Comparison of ENCODE assay signal across 10 cellular contexts in the genomic region with DNA sequence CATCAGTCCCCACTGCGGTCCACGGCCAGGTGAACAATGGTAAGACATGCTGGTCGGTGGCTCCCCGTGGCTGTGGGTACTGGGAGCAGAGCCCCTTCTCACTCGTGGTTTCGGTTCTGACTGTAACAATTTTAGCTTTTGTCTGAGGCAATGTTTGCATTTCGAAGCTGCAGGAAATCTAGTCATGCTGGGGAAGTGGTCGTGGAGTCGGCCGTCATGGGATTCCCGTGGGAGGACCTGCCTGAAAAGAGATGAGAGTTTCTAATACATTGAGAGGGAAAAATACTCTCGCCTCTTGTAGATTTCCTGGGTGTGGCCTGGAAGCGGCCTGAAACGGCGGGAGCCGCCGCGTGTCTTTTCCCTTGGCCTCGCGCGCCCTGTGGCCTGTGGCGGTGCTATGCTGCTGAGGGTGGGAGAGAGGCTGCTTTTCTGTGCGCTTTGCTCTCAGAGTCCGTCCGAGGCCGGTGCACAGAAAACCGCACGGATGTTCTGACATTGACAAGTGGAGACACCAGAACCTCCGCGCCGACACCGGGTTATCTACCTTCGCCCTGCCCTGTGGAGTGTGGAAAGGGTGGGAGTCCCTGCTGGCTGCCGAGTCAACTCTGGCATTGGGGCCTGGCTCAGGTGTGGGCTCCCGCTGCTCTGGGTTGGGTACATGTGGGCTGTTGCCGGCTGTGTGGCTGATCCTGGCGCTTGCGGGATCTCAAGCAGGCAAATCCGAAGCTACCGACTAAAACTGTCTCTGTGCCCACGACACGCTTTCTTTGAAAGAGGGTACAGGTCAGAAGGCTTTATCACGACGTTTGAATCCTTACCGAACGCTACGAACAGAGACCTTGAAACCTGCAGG.
A peak's percentile ranks its signal among the peaks of the same experiment; 100 is the strongest.
DNase-seq lines count a peak whose midpoint lies in the region; ATAC-seq and TF ChIP-seq lines count a peak whose summit lies in the region.
"Had no signal": no experiment of that assay in that cellular context is flagged by ENCODE, and none has a peak within 500 bp of the region (broad histone marks: within the 10 kb centered on the region; RNA-seq: fewer than 3 reads in every experiment).

No MANE protein-coding gene starts in this region.

- no peaks in the 10 kb centered on the region for H3K27me3 ChIP-seq in psoas muscle (ENCODE audit: insufficient read depth in 3 of 3, low read length in 2 of 3)

- H3K9me3 ChIP-seq in psoas muscle = no peaks in the 10 kb centered on the region

- H3K9me3 Mint-ChIP-seq in T-helper 2 cell treated with Interferon-gamma antibody and Interleukin-4, amounts not matched to agents 5 μg/mL and 100 μg/mL, for 36 hours = no peaks in the 10 kb centered on the region
- H3K9me3 Mint-ChIP-seq in progenitor cell of endocrine pancreas (ENCODE audit: low read depth) = no peaks in the 10 kb centered on the region

- peaks cover 13% of the 10 kb centered on the region for H3K4me1 Mint-ChIP-seq in T-helper 2 cell treated with Interferon-gamma antibody and Interleukin-4, amounts not matched to agents 5 μg/mL and 100 μg/mL, for 36 hours (ENCODE audit: low read depth)
- H3K4me1 Mint-ChIP-seq in progenitor cell of endocrine pancreas (ENCODE audit: low read depth) = peaks cover 3% of the 10 kb centered on the region

- H3K27ac Mint-ChIP-seq in T-helper 2 cell treated with Interferon-gamma antibody and Interleukin-4, amounts not matched to agents 5 μg/mL and 100 μg/mL, for 36 hours = peak overlapping the region; percentile 73
- peak overlapping the region; percentile 71 for H3K27ac Mint-ChIP-seq in progenitor cell of endocrine pancreas

- ATAC-seq in psoas muscle (no peak), GM21360 (IDR thresholded peaks at IDR 0.05; ENCODE audit: unreplicated experiment) (no peak)
- ATAC-seq: left ventricle myocardium superior had no signal

- peaks cover 30% of the 10 kb centered on the region for H3K36me3 Mint-ChIP-seq in T-helper 2 cell treated with Interferon-gamma antibody and Interleukin-4, amounts not matched to agents 5 μg/mL and 100 μg/mL, for 36 hours (ENCODE audit: low read depth)
- H3K36me3 Mint-ChIP-seq in progenitor cell of endocrine pancreas (ENCODE audit: insufficient read depth) = peaks cover 27% of the 10 kb centered on the region

- no peak for DNase-seq in T-helper 2 cell treated with Interferon-gamma antibody and Interleukin-4, amounts not matched to agents 5 μg/mL and 100 μg/mL, for 36 hours (ENCODE audit: low spot score)
- DNase-seq in T-helper 2 cell (no peak), NB4 (ENCODE audit: low read depth) (peak; percentile 78), cerebellum (ENCODE audit: low spot score) (peak; percentile 36), progenitor cell of endocrine pancreas (ENCODE audit: low spot score, unreplicated experiment) (no peak), psoas muscle (no peak)
- DNase-seq in stimulated activated CD4-positive, alpha-beta T cell treated with anti-CD3 and anti-CD28 coated beads, Interleukin-4, amount 100 ng/mL, for 4 hours = no peak
- DNase-seq: left ventricle myocardium superior, NCI-H345 had no signal

- H3K4me3 Mint-ChIP-seq in T-helper 2 cell treated with Interferon-gamma antibody and Interleukin-4, amounts not matched to agents 5 μg/mL and 100 μg/mL, for 36 hours = no peak overlapping the region
- H3K4me3 Mint-ChIP-seq in progenitor cell of endocrine pancreas (ENCODE audit: low read depth) = no peak overlapping the region

- H3K4me1 ChIP-seq in psoas muscle = peaks cover 16% of the 10 kb centered on the region

- 80 to 82% (median 80%) methylated on average over 47 of the region's 47 CpGs for WGBS in psoas muscle, 3 donors

- peaks cover 0 to 51% of the 10 kb centered on the region in 2 donors for H3K36me3 ChIP-seq in psoas muscle (ENCODE audit: insufficient read depth in 1 of 2, low read depth in 1 of 2)

- no peak for TF ChIP-seq POLR2A in NB4 (IDR thresholded peaks at IDR 0.05; ENCODE audit: extremely low read depth, insufficient read length)

- H3K27ac ChIP-seq in psoas muscle = no peak overlapping the region

- H3K27me3 Mint-ChIP-seq in T-helper 2 cell treated with Interferon-gamma antibody and Interleukin-4, amounts not matched to agents 5 μg/mL and 100 μg/mL, for 36 hours (ENCODE audit: low read depth) = no peaks in the 10 kb centered on the region
- H3K27me3 Mint-ChIP-seq in progenitor cell of endocrine pancreas = no peaks in the 10 kb centered on the region

- H3K4me3 ChIP-seq in NB4 (ENCODE audit: low read depth, low read length) = no peak overlapping the region
- no peak overlapping the region for H3K4me3 ChIP-seq in psoas muscle

- TF ChIP-seq CTCF in NB4 (IDR thresholded peaks at IDR 0.05; ENCODE audit: low read depth, low read length) (no peak), progenitor cell of endocrine pancreas (IDR thresholded peaks at IDR 0.05; ENCODE audit: unreplicated experiment) (no peak), psoas muscle (IDR thresholded peaks at IDR 0.05) (no peak)

- intact Hi-C loops in psoas muscle (cut with DNase I) = no loop called here

Comparison
In these comparisons a context has a peak if more than half of its experiments do, and no peak if none do; other contexts are left out.
1. DNase-seq: peak in NB4 (single experiment) and cerebellum (single experiment); none in T-helper 2 cell treated with Interferon-gamma antibody and Interleukin-4, amounts not matched to agents 5 μg/mL and 100 μg/mL, for 36 hours (single experiment), T-helper 2 cell (0 of 5), progenitor cell of endocrine pancreas (single experiment), psoas muscle (0 of 2) and stimulated activated CD4-positive, alpha-beta T cell treated with anti-CD3 and anti-CD28 coated beads, Interleukin-4, amount 100 ng/mL, for 4 hours (0 of 2).